In the genomic region with DNA sequence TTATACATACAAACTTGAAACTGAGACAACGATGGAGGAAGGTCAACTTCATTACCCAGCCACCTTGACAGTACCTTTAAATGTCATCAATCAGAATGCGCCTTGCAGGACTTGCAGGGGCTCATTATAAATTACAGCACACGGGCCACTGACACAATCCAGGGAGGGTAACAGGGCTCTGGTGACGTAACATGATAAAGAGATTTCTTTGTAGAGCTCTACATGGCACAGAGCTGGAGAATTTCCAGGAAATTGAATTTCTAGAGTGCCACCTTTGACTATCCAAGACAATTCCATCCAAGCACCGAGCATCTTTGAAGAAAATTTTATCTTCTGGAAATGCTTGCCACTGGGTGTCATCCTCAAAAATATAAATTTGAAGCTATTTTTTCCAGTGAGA, we compare ENCODE assay signal across 32 cellular contexts.
DNase-seq lines count a peak whose midpoint lies in the region; ATAC-seq and TF ChIP-seq lines count a peak whose summit lies in the region.
"Had no signal": no experiment of that assay in that cellular context is flagged by ENCODE, and none has a peak within 500 bp of the region (broad histone marks: within the 10 kb centered on the region; RNA-seq: fewer than 3 reads in every experiment).

No MANE protein-coding gene starts in this region.

- peaks cover 47% of the 10 kb centered on the region for H3K4me1 Mint-ChIP-seq in type B pancreatic cell (ENCODE audit: unreplicated experiment)

- DNase-seq in cardiac muscle cell (ENCODE audit: low read depth in 1 of 2, low spot score in 1 of 2) (peak in 1 of 2 donors; percentile 71), Right ventricle myocardium superior (no peak), SK-N-DZ (ENCODE audit: low spot score) (peak; percentile 74), esophagus muscularis mucosa (ENCODE audit: extremely low spot score) (no peak), type B pancreatic cell (ENCODE audit: extremely low spot score, unreplicated experiment) (no peak), iPS-NIHi11 (ENCODE audit: low spot score) (no peak), dedifferentiated amniotic fluid mesenchymal stem cell (ENCODE audit: extremely low spot score) (no peak)
- DNase-seq: ACHN; activated CD4-positive, alpha-beta T cell treated with anti-CD3 and anti-CD28 coated beads, Interleukin-2, amount 10 ng/mL, durations not matched to agents 24 days and 14 days; COR-L47; dermis blood vessel endothelial cell; endodermal cell; KG1; left ventricle myocardium superior; MG63; naive B cell; NCI-H1105; NCI-H187; NCI-H524; PC-3; right lobe of liver; stimulated activated CD4-positive, alpha-beta T cell treated with anti-CD3 and anti-CD28 coated beads, Interleukin-2, amount 100 ng/mL, for 48 hours; SW 1271; T1000 had no signal

- WGBS in esophagus muscularis mucosa: 60% methylated on average over 5 of the region's 5 CpGs

- H3K27me3 Mint-ChIP-seq in type B pancreatic cell: no peaks in the 10 kb centered on the region
- H3K27me3 Mint-ChIP-seq: activated CD4-positive, alpha-beta T cell treated with anti-CD3 and anti-CD28 coated beads, Interleukin-2, amount 10 ng/mL, durations not matched to agents 24 days and 14 days; central memory CD8-positive, alpha-beta T cell; naive B cell had no signal

- peak overlapping the region; percentile 1 for H3K27ac Mint-ChIP-seq in type B pancreatic cell
- H3K27ac Mint-ChIP-seq: activated CD4-positive, alpha-beta T cell treated with anti-CD3 and anti-CD28 coated beads, Interleukin-2, amount 10 ng/mL, durations not matched to agents 24 days and 14 days; activated T-helper 2 cell treated with anti-CD3 and anti-CD28 coated beads, Interferon-gamma antibody, Interleukin-2, Interleukin-4, amounts not matched to agents 10 μg/mL and 5 μg/mL and 100 μg/mL, durations not matched to agents 14 hours and 24 hours and 36 hours; endodermal cell had no signal

- intact Hi-C loops in Right ventricle myocardium superior (cut with DNase I): no loop called here
- intact Hi-C loops in esophagus muscularis mucosa (cut with DNase I): no loop called here

- H3K36me3 ChIP-seq in cardiac muscle cell (no peaks in the 10 kb centered on the region), esophagus muscularis mucosa (no peaks in the 10 kb centered on the region)
- H3K36me3 ChIP-seq: MG63, prostate gland, right lobe of liver, tibial nerve had no signal

- peaks cover 11% of the 10 kb centered on the region for H3K4me1 ChIP-seq in cardiac muscle cell (ENCODE audit: low read depth)
- peaks cover 20 to 97% (median 82%) of the 10 kb centered on the region in 4 donors for H3K4me1 ChIP-seq in esophagus muscularis mucosa

- ATAC-seq in Right ventricle myocardium superior (ENCODE audit: poor library complexity) (no peak), GM21447 (IDR thresholded peaks at IDR 0.05; ENCODE audit: unreplicated experiment) (no peak)
- ATAC-seq: GM12878, left ventricle myocardium superior, PC-3, right lobe of liver had no signal

- H3K9me3 Mint-ChIP-seq in type B pancreatic cell: no peaks in the 10 kb centered on the region
- H3K9me3 Mint-ChIP-seq: activated CD4-positive, alpha-beta T cell treated with anti-CD3 and anti-CD28 coated beads, Interleukin-2, amount 10 ng/mL, durations not matched to agents 24 days and 14 days; activated T-helper 2 cell treated with anti-CD3 and anti-CD28 coated beads, Interferon-gamma antibody, Interleukin-2, Interleukin-4, amounts not matched to agents 10 μg/mL and 5 μg/mL and 100 μg/mL, durations not matched to agents 14 hours and 24 hours and 36 hours; central memory CD8-positive, alpha-beta T cell; endodermal cell; naive B cell had no signal

- TF ChIP-seq POLR2A in esophagus muscularis mucosa (IDR thresholded peaks at IDR 0.05; ENCODE audit: low read depth): no peak

- peak overlapping the region; percentile 6 for H3K27ac ChIP-seq in cardiac muscle cell
- peak overlapping the region; percentile 25 to 41 (median 33) for H3K27ac ChIP-seq in esophagus muscularis mucosa (replicated peaks in 1 of 4)
- H3K27ac ChIP-seq: HL-60, prostate gland, right lobe of liver, tibial nerve, VCaP had no signal

- peaks cover 10% of the 10 kb centered on the region for H3K36me3 Mint-ChIP-seq in type B pancreatic cell

- no peak overlapping the region for H3K4me3 ChIP-seq in cardiac muscle cell
- no peak overlapping the region for H3K4me3 ChIP-seq in esophagus muscularis mucosa
- H3K4me3 ChIP-seq: GM12878, MG63, prostate gland, right lobe of liver, tibial nerve had no signal

- H3K9me3 ChIP-seq in cardiac muscle cell (ENCODE audit: low read depth) (no peaks in the 10 kb centered on the region), esophagus muscularis mucosa (no peaks in the 10 kb centered on the region)
- H3K9me3 ChIP-seq: MG63, prostate gland, right lobe of liver, tibial nerve had no signal

- TF ChIP-seq CTCF in cardiac muscle cell (IDR thresholded peaks at IDR 0.05; ENCODE audit: low read depth, low read length) (no peak), esophagus muscularis mucosa (IDR thresholded peaks at IDR 0.05) (no peak), type B pancreatic cell (conservative IDR thresholded peaks at IDR 0.05) (no peak)

- H3K4me3 Mint-ChIP-seq in type B pancreatic cell: no peak overlapping the region
- H3K4me3 Mint-ChIP-seq: activated CD4-positive, alpha-beta T cell treated with anti-CD3 and anti-CD28 coated beads, Interleukin-2, amount 10 ng/mL, durations not matched to agents 24 days and 14 days; central memory CD8-positive, alpha-beta T cell; endodermal cell had no signal

- no peak for TF ChIP-seq EP300 in esophagus muscularis mucosa (IDR thresholded peaks at IDR 0.05)

- H3K27me3 ChIP-seq in cardiac muscle cell: no peaks in the 10 kb centered on the region
- H3K27me3 ChIP-seq in esophagus muscularis mucosa: no peaks in the 10 kb centered on the region
- H3K27me3 ChIP-seq: MG63, right lobe of liver, tibial nerve had no signal
